ENCODE assay signal across 19 cellular contexts in genomic region chr6:37897819-37898534, GRCh38.
"Had no signal": no experiment of that assay in that cellular context is flagged by ENCODE, and none has a peak within 500 bp of the region (broad histone marks: within the 10 kb centered on the region; RNA-seq: fewer than 3 reads in every experiment).

No MANE protein-coding gene starts in this region.

- H3K36me3 ChIP-seq: brain microvascular endothelial cell, lower lobe of right lung, neutrophil, uterus had no signal

- H3K27ac Mint-ChIP-seq: activated naive CD8-positive, alpha-beta T cell treated with anti-CD3 and anti-CD28 coated beads for 36 hours; stimulated activated memory B cell treated with anti-CD40 and anti-IgM and Interleukin-4, amounts not matched to agents 10 μg/mL and 1 μg/mL and 100 μg/mL, for 72 hours; T-helper 2 cell treated with Interferon-gamma antibody and Interleukin-4, amounts not matched to agents 5 μg/mL and 100 μg/mL, for 36 hours had no signal

- H3K27me3 ChIP-seq: brain microvascular endothelial cell, foreskin keratinocyte, neutrophil, uterus had no signal

- H3K4me1 ChIP-seq: lower lobe of right lung, uterus had no signal

- H3K4me3 ChIP-seq: coronary artery, lower lobe of right lung, uterus had no signal

- H3K4me3 Mint-ChIP-seq: activated naive CD8-positive, alpha-beta T cell treated with anti-CD3 and anti-CD28 coated beads for 36 hours; central memory CD8-positive, alpha-beta T cell; stimulated activated memory B cell treated with anti-CD40 and anti-IgM and Interleukin-4, amounts not matched to agents 10 μg/mL and 1 μg/mL and 100 μg/mL, for 72 hours; T-helper 2 cell treated with Interferon-gamma antibody and Interleukin-4, amounts not matched to agents 5 μg/mL and 100 μg/mL, for 36 hours had no signal

- FAIRE-seq: endothelial cell of umbilical vein had no signal

- DNase-seq: activated CD4-positive, alpha-beta T cell treated with anti-CD3 and anti-CD28 coated beads, Interleukin-2, amount 50 U/mL, for 1 hour; activated CD8-positive, alpha-beta memory T cell treated with anti-CD3 and anti-CD28 coated beads for 24 hours; activated gamma-delta T cell treated with Interleukin-2 at 50 U/mL for 16 hours; activated naive CD8-positive, alpha-beta T cell treated with anti-CD3 and anti-CD28 coated beads for 36 hours; effector CD4-positive, alpha-beta T cell; glutamatergic neuron; lower lobe of right lung; posterior cingulate gyrus; stimulated activated CD4-positive, alpha-beta T cell treated with anti-CD3 and anti-CD28 coated beads, Interleukin-2, amount 100 ng/mL, for 48 hours; uterus had no signal

- H3K9me3 Mint-ChIP-seq: T-helper 2 cell treated with Interferon-gamma antibody and Interleukin-4, amounts not matched to agents 5 μg/mL and 100 μg/mL, for 36 hours had no signal

- ATAC-seq: activated CD4-positive, CD25-positive, alpha-beta regulatory T cell treated with anti-CD3 and anti-CD28 coated beads, Interleukin-2, amount 50 U/mL, for 24 hours; lower lobe of right lung; stimulated activated memory B cell treated with anti-CD40 and anti-IgM and Interleukin-4, amounts not matched to agents 10 μg/mL and 1 μg/mL and 100 μg/mL, for 72 hours had no signal

- H3K9me3 ChIP-seq: lower lobe of right lung, neutrophil had no signal

- H3K27me3 Mint-ChIP-seq: activated naive CD8-positive, alpha-beta T cell treated with anti-CD3 and anti-CD28 coated beads for 36 hours; central memory CD8-positive, alpha-beta T cell; stimulated activated memory B cell treated with anti-CD40 and anti-IgM and Interleukin-4, amounts not matched to agents 10 μg/mL and 1 μg/mL and 100 μg/mL, for 72 hours had no signal

- H3K27ac ChIP-seq: brain microvascular endothelial cell, coronary artery, foreskin keratinocyte, lower lobe of right lung, neutrophil, uterus had no signal
